In the genomic region with DNA sequence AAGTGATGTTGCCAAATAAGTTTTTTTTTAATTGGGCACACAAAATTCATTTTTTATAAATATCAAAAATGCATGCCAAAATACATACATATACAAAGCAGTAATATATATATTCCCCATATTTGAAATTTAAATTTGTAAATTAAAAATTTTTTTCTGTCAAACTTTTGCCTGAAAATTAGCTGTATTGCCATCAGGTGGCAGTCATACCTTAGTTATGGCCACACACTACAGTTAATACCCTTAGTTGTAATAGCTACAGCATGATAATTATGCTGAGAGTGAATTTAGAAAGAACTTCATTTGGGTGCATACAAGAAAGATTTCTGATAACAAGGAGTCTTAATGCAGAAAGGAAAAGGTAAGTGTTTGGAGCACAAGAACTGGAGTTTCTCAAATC, we compare ENCODE assay signal across 8 cellular contexts. TPM values are rescaled to one million over a fixed set of nuclear protein-coding genes. Genes with fewer than 3 reads are reported as not detected.
DNase-seq lines count a peak whose midpoint lies in the region; ATAC-seq and TF ChIP-seq lines count a peak whose summit lies in the region.

No MANE protein-coding gene starts in this region.

- no peak overlapping the region for H2AFZ ChIP-seq in smooth muscle cell (ENCODE audit: low read depth)

- H3K79me2 ChIP-seq in smooth muscle cell (ENCODE audit: low read depth), result no peaks in the 10 kb centered on the region

- H3K27ac ChIP-seq in heart left ventricle (no peak overlapping the region), smooth muscle cell (ENCODE audit: low read depth) (no peak overlapping the region)

- no peaks in the 10 kb centered on the region for H3K4me1 Mint-ChIP-seq in effector memory CD8-positive, alpha-beta T cell (ENCODE audit: low read depth in 2 of 2)

- H3K36me3 Mint-ChIP-seq in effector memory CD8-positive, alpha-beta T cell (ENCODE audit: insufficient read depth), result no peaks in the 10 kb centered on the region

- H3K9me3 Mint-ChIP-seq in effector memory CD8-positive, alpha-beta T cell, result no peaks in the 10 kb centered on the region

- H3K27me3 Mint-ChIP-seq in effector memory CD8-positive, alpha-beta T cell, result no peaks in the 10 kb centered on the region

- no peaks in the 10 kb centered on the region for H3K4me1 ChIP-seq in heart left ventricle
- H3K4me1 ChIP-seq in smooth muscle cell (ENCODE audit: low read depth), result no peaks in the 10 kb centered on the region

- TF ChIP-seq CTCF in heart left ventricle (IDR thresholded peaks at IDR 0.05), result peak in 7 of 12 donors; percentile 12 to 34 (median 25)
- TF ChIP-seq CTCF in smooth muscle cell (IDR thresholded peaks at IDR 0.05; ENCODE audit: borderline replicate concordance, insufficient read depth, poor library complexity, severe bottlenecking), result peak; percentile 42

- no peaks in the 10 kb centered on the region for H3F3A ChIP-seq in smooth muscle cell (ENCODE audit: low read depth)

- H3K36me3 ChIP-seq in heart left ventricle, result peaks cover 0 to 29% (median 8%) of the 10 kb centered on the region in 9 donors
- peaks cover 5% of the 10 kb centered on the region for H3K36me3 ChIP-seq in smooth muscle cell (ENCODE audit: low read depth)

- no peak for ATAC-seq in heart left ventricle
- ATAC-seq in left ventricle myocardium superior, result no peak
- ATAC-seq in effector memory CD8-positive, alpha-beta T cell (replicated peaks), result peak; percentile 36

- H3K4me2 ChIP-seq in smooth muscle cell, result no peak overlapping the region

- no peak overlapping the region for H3K27ac Mint-ChIP-seq in effector memory CD8-positive, alpha-beta T cell

- H3K9me3 ChIP-seq in heart left ventricle (no peaks in the 10 kb centered on the region), smooth muscle cell (replicated peaks; ENCODE audit: low read depth) (no peaks in the 10 kb centered on the region)

- no peak for DNase-seq in heart left ventricle
- DNase-seq in left ventricle myocardium superior, result no peak
- DNase-seq in M059J (ENCODE audit: low read depth), result peak; percentile 14
- DNase-seq in effector memory CD8-positive, alpha-beta T cell, result peak in 1 of 3 experiments; percentile 2
- no peak for DNase-seq in smooth muscle cell (lab: John Stamatoyannopoulos, UW; ENCODE audit: unreplicated experiment)
- no peak for DNase-seq in GM19240 (ENCODE audit: insufficient read length, low spot score)
- DNase-seq in activated CD8-positive, alpha-beta memory T cell treated with anti-CD3 and anti-CD28 coated beads, Interleukin-2, amount 50 U/mL, for 4 hours, result no peak
- no peak for DNase-seq in NCI-H1048 (lab: John Stamatoyannopoulos, UW)

- no peak for TF ChIP-seq POLR2A in heart left ventricle (IDR thresholded peaks at IDR 0.05)

- H3K4me3 ChIP-seq in heart left ventricle (no peak overlapping the region), smooth muscle cell (no peak overlapping the region)

- no peak overlapping the region for H3K4me3 Mint-ChIP-seq in effector memory CD8-positive, alpha-beta T cell

- intact Hi-C loops in heart left ventricle (cut with DNase I) (no loop called here), left ventricle myocardium superior (cut with micrococcal nuclease) (no loop called here)

- H4K20me1 ChIP-seq in smooth muscle cell (ENCODE audit: low read depth), result no peaks in the 10 kb centered on the region

- no peaks in the 10 kb centered on the region for H3K27me3 ChIP-seq in heart left ventricle
- no peaks in the 10 kb centered on the region for H3K27me3 ChIP-seq in smooth muscle cell (ENCODE audit: low read depth)

- no peak overlapping the region for H3K9ac ChIP-seq in smooth muscle cell (ENCODE audit: low read depth)

RNA-seq across cellular contexts. Expression of gene SDHAF4, which starts 46.2 kb away (rescaled TPM):
- total RNA-seq in heart left ventricle (10 to 100 TPM in 8 of 9 donors, 1 to 10 TPM in 1; 8.8 to 21.3 (median 14.3) TPM), left ventricle myocardium superior (17.0 TPM), smooth muscle cell (11.9 and 13.7 TPM in 2 replicates)
- polyA plus RNA-seq in heart left ventricle (10 to 100 TPM in 1 of 2 donors, 1 to 10 TPM in 1; 7.4 to 32.5 TPM), smooth muscle cell (16.6 and 18.6 TPM in 2 replicates)
- 5.4 and 12.5 TPM in 2 replicates for total RNA-seq in M059J (2014; rRNA removed; shearing (Covaris generic))
